ENCODE assay signal across 18 cellular contexts in the genomic region with DNA sequence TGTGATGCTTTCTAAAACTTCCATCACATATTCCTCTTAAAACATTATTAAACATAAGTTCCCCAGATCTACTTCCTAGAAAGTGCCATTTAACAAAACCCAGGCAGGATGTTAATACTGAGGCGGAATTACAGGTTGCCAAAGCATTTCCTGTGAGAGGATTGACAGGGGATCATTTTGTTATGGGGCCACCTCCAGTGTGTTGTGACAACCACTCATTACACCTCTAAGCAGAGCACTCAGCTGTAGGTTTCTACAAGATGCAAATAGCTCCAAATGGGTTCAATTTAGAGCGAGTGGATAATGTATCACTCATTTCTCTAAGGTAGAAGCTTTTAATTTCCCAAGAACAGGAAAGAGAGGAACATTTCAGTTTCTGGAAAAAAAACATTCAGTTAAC.
"Had no signal": no experiment of that assay in that cellular context is flagged by ENCODE, and none has a peak within 500 bp of the region (broad histone marks: within the 10 kb centered on the region; RNA-seq: fewer than 3 reads in every experiment).

No MANE protein-coding gene starts in this region.

- H3K36me3 Mint-ChIP-seq: activated naive CD8-positive, alpha-beta T cell treated with anti-CD3 and anti-CD28 coated beads, Interleukin-2, amount 10 ng/mL, durations not matched to agents 7 days and 5 days; memory B cell; natural killer cell treated with Interleukin-12 subunit alpha and Interleukin-12 subunit beta and Interleukin-15 and Interleukin-18, amount 100 ng/mL, for 72 hours; type B pancreatic cell had no signal

- H3K27ac Mint-ChIP-seq: activated CD4-positive, alpha-beta T cell treated with anti-CD3 and anti-CD28 coated beads for 36 hours; activated CD8-positive, alpha-beta T cell treated with anti-CD3 and anti-CD28 coated beads, Interleukin-2, amount 10 ng/mL, durations not matched to agents 7 days and 5 days; activated naive CD8-positive, alpha-beta T cell treated with anti-CD3 and anti-CD28 coated beads, Interleukin-2, amount 10 ng/mL, durations not matched to agents 7 days and 5 days; memory B cell; natural killer cell treated with Interleukin-12 subunit alpha and Interleukin-12 subunit beta and Interleukin-15 and Interleukin-18, amount 100 ng/mL, for 72 hours; type B pancreatic cell had no signal

- DNase-seq: activated CD4-positive, alpha-beta T cell treated with anti-CD3 and anti-CD28 coated beads for 36 hours; activated CD8-positive, alpha-beta memory T cell treated with anti-CD3 and anti-CD28 coated beads, Interleukin-2, amount 50 U/mL, for 48 hours; activated CD8-positive, alpha-beta T cell treated with anti-CD3 and anti-CD28 coated beads, Interleukin-2, amount 10 ng/mL, durations not matched to agents 7 days and 5 days; activated naive CD8-positive, alpha-beta T cell treated with anti-CD3 and anti-CD28 coated beads, Interleukin-2, amount 10 ng/mL, durations not matched to agents 7 days and 5 days; aorta; foreskin keratinocyte; head of caudate nucleus; left lung; psoas muscle; stimulated activated CD4-positive, alpha-beta T cell treated with anti-CD3 and anti-CD28 coated beads, Interleukin-2, amount 100 ng/mL, for 24 hours; stimulated activated naive CD8-positive, alpha-beta T cell treated with anti-CD3 and anti-CD28 coated beads, Interleukin-15, Interleukin-2, amounts not matched to agents 100 U/mL and 50 U/mL, for 24 hours had no signal

- H3K4me1 ChIP-seq: breast epithelium, foreskin keratinocyte, left lung, psoas muscle, suprapubic skin had no signal

- H3K36me3 ChIP-seq: breast epithelium, left lung, suprapubic skin had no signal

- H3K9me3 Mint-ChIP-seq: activated naive CD8-positive, alpha-beta T cell treated with anti-CD3 and anti-CD28 coated beads, Interleukin-2, amount 10 ng/mL, durations not matched to agents 7 days and 5 days; memory B cell; type B pancreatic cell had no signal

- H3K27me3 ChIP-seq: breast epithelium, foreskin keratinocyte, left lung, suprapubic skin had no signal

- H3K27me3 Mint-ChIP-seq: activated CD4-positive, alpha-beta T cell treated with anti-CD3 and anti-CD28 coated beads for 36 hours; activated naive CD8-positive, alpha-beta T cell treated with anti-CD3 and anti-CD28 coated beads, Interleukin-2, amount 10 ng/mL, durations not matched to agents 7 days and 5 days; memory B cell; natural killer cell treated with Interleukin-12 subunit alpha and Interleukin-12 subunit beta and Interleukin-15 and Interleukin-18, amount 100 ng/mL, for 72 hours had no signal

- H3K27ac ChIP-seq: breast epithelium, foreskin keratinocyte, left lung, psoas muscle, suprapubic skin, VCaP had no signal

- ATAC-seq: activated CD4-positive, alpha-beta T cell treated with anti-CD3 and anti-CD28 coated beads for 36 hours; activated CD8-positive, alpha-beta T cell treated with anti-CD3 and anti-CD28 coated beads, Interleukin-2, amount 10 ng/mL, durations not matched to agents 7 days and 5 days; left lung; natural killer cell treated with Interleukin-12 subunit alpha and Interleukin-12 subunit beta and Interleukin-15 and Interleukin-18, amount 100 ng/mL, for 72 hours; psoas muscle; sciatic nerve; stimulated activated naive CD8-positive, alpha-beta T cell treated with anti-CD3 and anti-CD28 coated beads, Interleukin-15, Interleukin-2, amounts not matched to agents 100 U/mL and 50 U/mL, for 24 hours had no signal

- H3K9me3 ChIP-seq: breast epithelium, left lung, psoas muscle, suprapubic skin had no signal

- H3K4me3 ChIP-seq: breast epithelium, left lung, psoas muscle, suprapubic skin had no signal

- H3K4me3 Mint-ChIP-seq: activated CD4-positive, alpha-beta T cell treated with anti-CD3 and anti-CD28 coated beads for 36 hours; activated CD8-positive, alpha-beta T cell treated with anti-CD3 and anti-CD28 coated beads, Interleukin-2, amount 10 ng/mL, durations not matched to agents 7 days and 5 days; activated naive CD8-positive, alpha-beta T cell treated with anti-CD3 and anti-CD28 coated beads, Interleukin-2, amount 10 ng/mL, durations not matched to agents 7 days and 5 days; memory B cell; natural killer cell treated with Interleukin-12 subunit alpha and Interleukin-12 subunit beta and Interleukin-15 and Interleukin-18, amount 100 ng/mL, for 72 hours; type B pancreatic cell had no signal

- H3K4me1 Mint-ChIP-seq: activated CD4-positive, alpha-beta T cell treated with anti-CD3 and anti-CD28 coated beads for 36 hours; activated naive CD8-positive, alpha-beta T cell treated with anti-CD3 and anti-CD28 coated beads, Interleukin-2, amount 10 ng/mL, durations not matched to agents 7 days and 5 days; memory B cell had no signal
